1 cellular context compared by ENCODE assay signal in genomic region chr5:150241298-150242225, GRCh38.
TF ChIP-seq lines count a peak whose summit lies in the region.

No MANE protein-coding gene starts in this region.

TF ChIP-seq in WTC11, 78 proteins besides CTCF, POLR2A, EP300 and RAD21 (continued from another document):
- no peak for TF ChIP-seq ATF6 (CRISPR knock-in tag; IDR thresholded peaks at IDR 0.05)
- TF ChIP-seq ZNF263 (CRISPR knock-in tag; IDR thresholded peaks at IDR 0.05; ENCODE audit: low read depth) = no peak
- TF ChIP-seq JAZF1 (CRISPR knock-in tag; IDR thresholded peaks at IDR 0.05) = no peak
TF ChIP-seq in WTC11: peak in this region for 0.
